Comparison of ENCODE assay signal across 28 cellular contexts in the genomic region with DNA sequence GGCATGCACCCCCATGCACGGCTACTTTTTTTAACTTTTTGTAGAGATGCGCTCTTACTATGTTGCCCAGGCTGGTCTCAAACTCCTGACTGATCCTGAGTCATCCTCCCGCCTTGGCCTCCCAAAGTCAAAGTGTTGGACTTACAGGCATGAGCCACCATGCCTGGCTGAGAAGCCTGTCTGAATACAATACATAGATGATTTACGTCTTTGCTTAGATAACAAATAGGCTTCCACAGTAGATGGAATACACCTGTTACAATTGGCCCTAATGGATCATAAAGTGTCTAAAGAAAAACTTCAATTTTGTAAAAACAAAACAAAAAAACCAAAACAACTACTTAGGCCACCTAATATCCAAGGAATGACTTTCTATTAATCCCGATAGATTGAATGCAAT.
"Had no signal": no experiment of that assay in that cellular context is flagged by ENCODE, and none has a peak within 500 bp of the region (broad histone marks: within the 10 kb centered on the region; RNA-seq: fewer than 3 reads in every experiment).

No MANE protein-coding gene starts in this region.

- DNase-seq: stimulated activated CD4-positive, alpha-beta T cell treated with anti-CD3 and anti-CD28 coated beads, Interleukin-2, amount 100 ng/mL, for 48 hours; stimulated activated CD4-positive, alpha-beta T cell treated with anti-CD3 and anti-CD28 coated beads, Interleukin-4, amount 100 ng/mL, for 1 hour; stimulated activated CD4-positive, alpha-beta T cell treated with anti-CD3 and anti-CD28 coated beads, Interleukin-4, amount 100 ng/mL, for 24 hours; stimulated activated CD4-positive, alpha-beta T cell treated with anti-CD3 and anti-CD28 coated beads, Interleukin-4, amount 100 ng/mL, for 4 hours; stimulated activated CD8-positive, alpha-beta memory T cell treated with anti-CD3 and anti-CD28 coated beads, Interleukin-4, amount 100 ng/mL, for 48 hours; stimulated activated naive B cell treated with anti-CD40 and anti-IgM and Interleukin-4, amounts not matched to agents 10 μg/mL and 1 μg/mL and 100 μg/mL, for 72 hours; stimulated activated naive CD4-positive, alpha-beta T cell; stimulated activated naive CD4-positive, alpha-beta T cell treated with Interleukin-2 at 50 U/mL for 16 hours; stimulated activated naive CD8-positive, alpha-beta T cell treated with anti-CD3 and anti-CD28 coated beads, Interleukin-15, amount 100 ng/mL, for 72 hours; stimulated activated naive CD8-positive, alpha-beta T cell treated with anti-CD3 and anti-CD28 coated beads, Interleukin-15, Interleukin-2, amounts not matched to agents 100 U/mL and 50 U/mL, for 24 hours; stomach; substantia nigra; testis; thyroid gland; tibial artery; transverse colon; trophoblast cell; upper lobe of left lung; upper lobe of right lung; uterus had no signal

- H3K4me3 Mint-ChIP-seq: stimulated activated effector memory CD8-positive, alpha-beta T cell treated with anti-CD3 and anti-CD28 coated beads, Interleukin-12 subunit alpha, Interleukin-12 subunit beta, amount 100 ng/mL, for 72 hours; stimulated activated memory B cell treated with anti-CD40 and anti-IgM and Interleukin-4, amounts not matched to agents 10 μg/mL and 1 μg/mL and 100 μg/mL, for 72 hours; stimulated activated naive B cell treated with anti-CD40 and anti-IgM and Interleukin-4, amounts not matched to agents 10 μg/mL and 1 μg/mL and 100 μg/mL, for 72 hours; stimulated activated naive CD8-positive, alpha-beta T cell treated with anti-CD3 and anti-CD28 coated beads, Interleukin-15, amount 100 ng/mL, for 72 hours; stimulated activated naive CD8-positive, alpha-beta T cell treated with anti-CD3 and anti-CD28 coated beads, Interleukin-15, Interleukin-2, amounts not matched to agents 100 ng/mL and 50 ng/mL, for 24 hours; type B pancreatic cell had no signal

- H3K9me3 ChIP-seq: stomach, suprapubic skin, testis, thoracic aorta, thyroid gland, tibial artery, tibial nerve, transverse colon, upper lobe of left lung, upper lobe of right lung, uterus, vagina had no signal

- ATAC-seq: stimulated activated effector memory CD8-positive, alpha-beta T cell treated with anti-CD3 and anti-CD28 coated beads, Interleukin-12 subunit alpha, Interleukin-12 subunit beta, amount 100 ng/mL, for 72 hours; stimulated activated memory B cell treated with anti-CD40 and anti-IgM and Interleukin-4, amounts not matched to agents 10 μg/mL and 1 μg/mL and 100 μg/mL, for 72 hours; stimulated activated naive B cell treated with anti-CD40 and anti-IgM and Interleukin-4, amounts not matched to agents 10 μg/mL and 1 μg/mL and 100 μg/mL, for 72 hours; stimulated activated naive CD8-positive, alpha-beta T cell treated with anti-CD3 and anti-CD28 coated beads, Interleukin-15, amount 100 ng/mL, for 72 hours; stimulated activated naive CD8-positive, alpha-beta T cell treated with anti-CD3 and anti-CD28 coated beads, Interleukin-15, Interleukin-2, amounts not matched to agents 100 U/mL and 50 U/mL, for 24 hours; upper lobe of right lung had no signal

- H3K27ac ChIP-seq: stomach, suprapubic skin, testis, thoracic aorta, thyroid gland, tibial artery, tibial nerve, transverse colon, upper lobe of left lung, upper lobe of right lung, uterus, vagina had no signal

- H3K4me1 ChIP-seq: suprapubic skin, testis, thyroid gland, tibial artery, tibial nerve, transverse colon, upper lobe of left lung, upper lobe of right lung, uterus, vagina had no signal

- H3K27ac Mint-ChIP-seq: stimulated activated effector memory CD8-positive, alpha-beta T cell treated with anti-CD3 and anti-CD28 coated beads, Interleukin-12 subunit alpha, Interleukin-12 subunit beta, amount 100 ng/mL, for 72 hours; stimulated activated memory B cell treated with anti-CD40 and anti-IgM and Interleukin-4, amounts not matched to agents 10 μg/mL and 1 μg/mL and 100 μg/mL, for 72 hours; stimulated activated naive B cell treated with anti-CD40 and anti-IgM and Interleukin-4, amounts not matched to agents 10 μg/mL and 1 μg/mL and 100 μg/mL, for 72 hours; stimulated activated naive CD8-positive, alpha-beta T cell treated with anti-CD3 and anti-CD28 coated beads, Interleukin-15, amount 100 ng/mL, for 72 hours; stimulated activated naive CD8-positive, alpha-beta T cell treated with anti-CD3 and anti-CD28 coated beads, Interleukin-15, Interleukin-2, amounts not matched to agents 100 ng/mL and 50 ng/mL, for 24 hours; type B pancreatic cell had no signal

- H3K36me3 Mint-ChIP-seq: stimulated activated effector memory CD8-positive, alpha-beta T cell treated with anti-CD3 and anti-CD28 coated beads, Interleukin-12 subunit alpha, Interleukin-12 subunit beta, amount 100 ng/mL, for 72 hours; stimulated activated memory B cell treated with anti-CD40 and anti-IgM and Interleukin-4, amounts not matched to agents 10 μg/mL and 1 μg/mL and 100 μg/mL, for 72 hours; stimulated activated naive B cell treated with anti-CD40 and anti-IgM and Interleukin-4, amounts not matched to agents 10 μg/mL and 1 μg/mL and 100 μg/mL, for 72 hours; type B pancreatic cell had no signal

- H3K4me1 Mint-ChIP-seq: stimulated activated effector memory CD8-positive, alpha-beta T cell treated with anti-CD3 and anti-CD28 coated beads, Interleukin-12 subunit alpha, Interleukin-12 subunit beta, amount 100 ng/mL, for 72 hours; stimulated activated memory B cell treated with anti-CD40 and anti-IgM and Interleukin-4, amounts not matched to agents 10 μg/mL and 1 μg/mL and 100 μg/mL, for 72 hours; stimulated activated naive B cell treated with anti-CD40 and anti-IgM and Interleukin-4, amounts not matched to agents 10 μg/mL and 1 μg/mL and 100 μg/mL, for 72 hours; stimulated activated naive CD8-positive, alpha-beta T cell treated with anti-CD3 and anti-CD28 coated beads, Interleukin-15, amount 100 ng/mL, for 72 hours had no signal

- H3K27me3 ChIP-seq: stomach, suprapubic skin, testis, thyroid gland, tibial artery, tibial nerve, transverse colon, upper lobe of left lung, upper lobe of right lung, uterus, vagina had no signal

- H3K9me3 Mint-ChIP-seq: stimulated activated effector memory CD8-positive, alpha-beta T cell treated with anti-CD3 and anti-CD28 coated beads, Interleukin-12 subunit alpha, Interleukin-12 subunit beta, amount 100 ng/mL, for 72 hours; stimulated activated memory B cell treated with anti-CD40 and anti-IgM and Interleukin-4, amounts not matched to agents 10 μg/mL and 1 μg/mL and 100 μg/mL, for 72 hours; stimulated activated naive B cell treated with anti-CD40 and anti-IgM and Interleukin-4, amounts not matched to agents 10 μg/mL and 1 μg/mL and 100 μg/mL, for 72 hours; stimulated activated naive CD8-positive, alpha-beta T cell treated with anti-CD3 and anti-CD28 coated beads, Interleukin-15, amount 100 ng/mL, for 72 hours; stimulated activated naive CD8-positive, alpha-beta T cell treated with anti-CD3 and anti-CD28 coated beads, Interleukin-15, Interleukin-2, amounts not matched to agents 100 ng/mL and 50 ng/mL, for 24 hours; type B pancreatic cell had no signal

- H3K27me3 Mint-ChIP-seq: stimulated activated memory B cell treated with anti-CD40 and anti-IgM and Interleukin-4, amounts not matched to agents 10 μg/mL and 1 μg/mL and 100 μg/mL, for 72 hours; stimulated activated naive B cell treated with anti-CD40 and anti-IgM and Interleukin-4, amounts not matched to agents 10 μg/mL and 1 μg/mL and 100 μg/mL, for 72 hours; stimulated activated naive CD8-positive, alpha-beta T cell treated with anti-CD3 and anti-CD28 coated beads, Interleukin-15, amount 100 ng/mL, for 72 hours; stimulated activated naive CD8-positive, alpha-beta T cell treated with anti-CD3 and anti-CD28 coated beads, Interleukin-15, Interleukin-2, amounts not matched to agents 100 ng/mL and 50 ng/mL, for 24 hours; type B pancreatic cell had no signal

- H3K4me3 ChIP-seq: stomach, suprapubic skin, testis, thoracic aorta, thyroid gland, tibial artery, tibial nerve, transverse colon, upper lobe of left lung, upper lobe of right lung, uterus, vagina had no signal

- H3K36me3 ChIP-seq: stomach, suprapubic skin, thoracic aorta, thyroid gland, tibial artery, tibial nerve, transverse colon, upper lobe of left lung, upper lobe of right lung, uterus, vagina had no signal
